ENCODE assay signal across 15 cellular contexts in genomic region chr10:131249957-131250347, GRCh38.
"Had no signal": no experiment of that assay in that cellular context is flagged by ENCODE, and none has a peak within 500 bp of the region (broad histone marks: within the 10 kb centered on the region; RNA-seq: fewer than 3 reads in every experiment).

No MANE protein-coding gene starts in this region.

- H3K36me3 ChIP-seq: tibial nerve had no signal

- H3K27me3 ChIP-seq: tibial nerve had no signal

- H3K9me3 ChIP-seq: tibial nerve had no signal

- H3K4me1 ChIP-seq: tibial nerve had no signal

- H3K27ac ChIP-seq: dorsolateral prefrontal cortex, SK-N-MC, tibial nerve had no signal

- ATAC-seq: activated T-helper 17 cell treated with anti-CD3 and anti-CD28 coated beads, Interleukin-2, amount 50 U/mL, for 72 hours; esophagus mucosa; T-cell had no signal

- H3K4me3 ChIP-seq: dorsolateral prefrontal cortex, SK-N-MC, tibial nerve had no signal

- DNase-seq: activated CD4-positive, CD25-positive, alpha-beta regulatory T cell treated with anti-CD3 and anti-CD28 coated beads, Interleukin-2, amount 50 U/mL, for 72 hours; activated naive CD4-positive, alpha-beta T cell treated with anti-CD3 and anti-CD28 coated beads, Interleukin-2, amount 50 U/mL, for 16 hours; activated T-cell treated with anti-CD3 and anti-CD28 coated beads for 4 hours; kidney glomerular epithelial cell; midbrain; retina; stimulated activated CD4-positive, alpha-beta T cell treated with anti-CD3 and anti-CD28 coated beads, Interleukin-4, amount 100 ng/mL, for 1 hour; stimulated activated naive CD4-positive, alpha-beta T cell; T-cell; T1000 had no signal
